Comparison of ENCODE assay signal across 1 cellular context in the genomic region with DNA sequence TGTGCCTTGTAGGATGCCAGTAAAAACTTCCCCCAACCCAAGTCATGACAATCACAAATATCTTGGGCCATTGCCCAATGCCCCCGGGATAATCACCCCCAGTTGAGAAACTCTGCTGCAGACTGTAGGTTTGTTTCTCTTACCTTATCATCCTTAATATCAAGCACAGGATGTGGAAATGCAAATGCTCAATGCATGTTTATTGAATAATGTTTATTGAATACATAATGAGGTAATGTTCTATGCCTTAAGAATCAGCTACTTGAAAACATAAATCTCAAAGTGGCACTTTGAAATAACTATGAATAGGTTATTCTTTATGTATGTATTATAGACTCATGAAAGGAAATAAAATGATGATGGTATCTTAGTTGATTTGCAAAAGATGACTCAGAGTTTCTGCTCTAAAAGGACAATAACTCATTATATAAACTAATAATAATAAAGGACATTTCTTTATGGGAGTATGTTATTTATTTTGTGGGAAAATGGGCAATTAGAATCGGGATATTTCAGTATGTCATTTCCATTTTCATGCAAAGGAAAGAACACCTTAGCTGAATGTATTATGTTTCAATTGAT.
TF ChIP-seq lines count a peak whose summit lies in the region.

No MANE protein-coding gene starts in this region.

TF ChIP-seq in IMR-90, 13 proteins besides CTCF, POLR2A, EP300 and RAD21 (continued from another document):
- TF ChIP-seq, protein P1, sequence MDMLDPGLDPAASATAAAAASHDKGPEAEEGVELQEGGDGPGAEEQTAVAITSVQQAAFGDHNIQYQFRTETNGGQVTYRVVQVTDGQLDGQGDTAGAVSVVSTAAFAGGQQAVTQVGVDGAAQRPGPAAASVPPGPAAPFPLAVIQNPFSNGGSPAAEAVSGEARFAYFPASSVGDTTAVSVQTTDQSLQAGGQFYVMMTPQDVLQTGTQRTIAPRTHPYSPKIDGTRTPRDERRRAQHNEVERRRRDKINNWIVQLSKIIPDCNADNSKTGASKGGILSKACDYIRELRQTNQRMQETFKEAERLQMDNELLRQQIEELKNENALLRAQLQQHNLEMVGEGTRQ (IDR thresholded peaks at IDR 0.05; ENCODE audit: low read depth, low read length) = no peak
- TF ChIP-seq NFE2L2 (IDR thresholded peaks at IDR 0.05; ENCODE audit: low read depth, low read length) (no peak), FOS (IDR thresholded peaks at IDR 0.05; ENCODE audit: low read depth, low read length) (no peak), MAZ (IDR thresholded peaks at IDR 0.05; ENCODE audit: borderline replicate concordance, low read depth, low read length) (no peak)
- TF ChIP-seq, protein P2, sequence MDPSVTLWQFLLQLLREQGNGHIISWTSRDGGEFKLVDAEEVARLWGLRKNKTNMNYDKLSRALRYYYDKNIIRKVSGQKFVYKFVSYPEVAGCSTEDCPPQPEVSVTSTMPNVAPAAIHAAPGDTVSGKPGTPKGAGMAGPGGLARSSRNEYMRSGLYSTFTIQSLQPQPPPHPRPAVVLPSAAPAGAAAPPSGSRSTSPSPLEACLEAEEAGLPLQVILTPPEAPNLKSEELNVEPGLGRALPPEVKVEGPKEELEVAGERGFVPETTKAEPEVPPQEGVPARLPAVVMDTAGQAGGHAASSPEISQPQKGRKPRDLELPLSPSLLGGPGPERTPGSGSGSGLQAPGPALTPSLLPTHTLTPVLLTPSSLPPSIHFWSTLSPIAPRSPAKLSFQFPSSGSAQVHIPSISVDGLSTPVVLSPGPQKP (IDR thresholded peaks at IDR 0.05; ENCODE audit: borderline replicate concordance, low read depth, low read length) = no peak
